ENCODE assay signal across 8 cellular contexts in the genomic region with DNA sequence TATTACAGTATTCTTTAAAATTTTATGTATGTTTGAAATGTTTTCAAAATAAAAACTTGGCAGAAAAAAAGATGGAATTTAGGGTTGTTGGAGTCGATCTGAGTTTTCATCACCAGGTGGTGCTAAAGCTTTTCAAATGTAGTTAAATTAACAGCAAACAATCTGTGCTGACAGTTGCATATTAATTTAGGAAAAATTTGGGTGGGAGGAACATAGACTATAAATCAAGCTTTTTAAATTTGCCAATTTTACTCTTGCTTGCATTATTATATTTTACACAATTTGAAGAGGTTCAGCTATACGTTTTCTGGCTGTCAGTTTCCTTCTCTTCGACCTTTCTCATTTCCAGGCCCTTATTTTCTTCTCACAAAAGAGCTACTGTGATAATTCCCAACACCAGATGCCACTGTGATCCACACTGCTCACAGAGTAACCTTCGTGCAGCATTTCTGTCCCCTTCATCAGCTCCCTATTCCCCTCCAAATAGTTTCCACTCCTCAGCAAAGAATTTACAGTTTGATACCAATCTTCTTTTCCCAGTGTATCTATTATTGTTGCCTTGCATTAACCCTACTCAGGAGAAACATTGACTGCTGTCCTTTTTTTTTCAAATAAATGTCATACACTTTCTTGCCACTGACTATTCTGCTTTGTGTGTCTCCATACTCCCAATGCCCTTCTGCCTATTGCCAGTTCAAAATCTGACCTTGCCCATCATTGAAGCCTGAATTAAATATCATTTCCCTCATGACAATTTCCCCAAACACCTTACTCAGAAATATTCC. TPM values are rescaled to one million over a fixed set of nuclear protein-coding genes. Genes with fewer than 3 reads are reported as not detected.
A peak's percentile ranks its signal among the peaks of the same experiment; 100 is the strongest.
DNase-seq lines count a peak whose midpoint lies in the region; ATAC-seq, FAIRE-seq and TF ChIP-seq lines count a peak whose summit lies in the region.

No MANE protein-coding gene starts in this region.

- no peak overlapping the region for H2BK120ac ChIP-seq in neuronal stem cell (ENCODE audit: low read depth, low read length)

- H4K20me1 ChIP-seq in OCI-LY3 (ENCODE audit: insufficient read depth, low read length) = no peaks in the 10 kb centered on the region
- no peaks in the 10 kb centered on the region for H4K20me1 ChIP-seq in endothelial cell of umbilical vein (replicated peaks; ENCODE audit: control insufficient read depth, extremely low read depth, insufficient read depth, low read length)

- dilution Hi-C loops in endothelial cell of umbilical vein (cut with MboI; ENCODE audit: extremely low pct_ligation_motif_present, low sequenced_read_pairs) = no loop called here

- POLR2A ChIA-PET in endothelial cell of umbilical vein (lab: Charles Lee) = no interaction called here

- TF ChIP-seq POLR2A in endothelial cell of umbilical vein (IDR thresholded peaks at IDR 0.05; ENCODE audit: low read depth, low read length) = no peak

- H3K79me2 ChIP-seq in OCI-LY3 (ENCODE audit: low read length) = no peaks in the 10 kb centered on the region
- no peaks in the 10 kb centered on the region for H3K79me2 ChIP-seq in endothelial cell of umbilical vein (ENCODE audit: control insufficient read depth, insufficient read depth, low read length)

- TF ChIP-seq CTCF in OCI-LY3 (IDR thresholded peaks at IDR 0.05; ENCODE audit: low read depth, low read length) = peak; percentile 81
- peak; percentile 37 to 40 for TF ChIP-seq CTCF in endothelial cell of umbilical vein (IDR thresholded peaks at IDR 0.05; ENCODE audit: extremely low read depth in 1 of 2, insufficient read depth in 1 of 2, low read depth in 1 of 2, low read length in 2 of 2)

- no peak overlapping the region for H2BK12ac ChIP-seq in neuronal stem cell (ENCODE audit: low read length)

- no peak overlapping the region for H4K91ac ChIP-seq in neuronal stem cell (ENCODE audit: low read depth, low read length, poor library complexity)

- H3K18ac ChIP-seq in neuronal stem cell (ENCODE audit: low read length) = no peak overlapping the region

- no TSS peak for BruUV-seq in endothelial cell of umbilical vein (replicated peaks; lab: Mats Ljungman, UMichigan)

- H3K9me3 ChIP-seq in OCI-LY3 (ENCODE audit: insufficient read depth, low read length) (no peaks in the 10 kb centered on the region), endothelial cell of umbilical vein (replicated peaks; ENCODE audit: control insufficient read depth, insufficient read depth, low read length) (no peaks in the 10 kb centered on the region), neuronal stem cell (replicated peaks in 1 of 2; ENCODE audit: control insufficient read depth in 2 of 2, insufficient read depth in 1 of 2, low read depth in 1 of 2, low read length in 2 of 2) (no peaks in the 10 kb centered on the region)

- no peak overlapping the region for H3K9ac ChIP-seq in OCI-LY3 (ENCODE audit: low read length)
- H3K9ac ChIP-seq in endothelial cell of umbilical vein (replicated peaks; ENCODE audit: extremely low read depth, insufficient read depth, low read length) = no peak overlapping the region
- no peak overlapping the region for H3K9ac ChIP-seq in neuronal stem cell (ENCODE audit: low read depth, low read length, poor library complexity)

- H3K4me1 ChIP-seq in OCI-LY3 (ENCODE audit: low read length) (peaks cover 7% of the 10 kb centered on the region), endothelial cell of umbilical vein (ENCODE audit: control insufficient read depth, extremely low read depth, insufficient read depth, low read length) (no peaks in the 10 kb centered on the region), neuronal stem cell (ENCODE audit: control insufficient read depth in 2 of 2, insufficient read depth in 1 of 2, low read depth in 1 of 2, low read length in 2 of 2) (no peaks in the 10 kb centered on the region)

- H3K4me2 ChIP-seq in OCI-LY3 (ENCODE audit: low read length) (no peak overlapping the region), endothelial cell of umbilical vein (ENCODE audit: insufficient read depth, low read length) (no peak overlapping the region), neuronal stem cell (ENCODE audit: insufficient read depth, low read length, poor library complexity, severe bottlenecking) (no peak overlapping the region)

- WGBS in neuronal stem cell (ENCODE audit: extremely low coverage in 2 of 2, insufficient read length in 2 of 2, insufficient replicate concordance in 1 of 2), 2 donors = no CpG with 5 or more reads among the region's 4 CpGs

- no peaks in the 10 kb centered on the region for H3K79me1 ChIP-seq in neuronal stem cell (ENCODE audit: low read depth, low read length)

- no peak overlapping the region for H2BK5ac ChIP-seq in neuronal stem cell (ENCODE audit: low read length)

- H2BK15ac ChIP-seq in neuronal stem cell (ENCODE audit: low read length) = no peak overlapping the region

- peak overlapping the region; percentile 76; the same call in 1 of the 2 replicates for H2AFZ ChIP-seq in OCI-LY3 (ENCODE audit: low read depth, low read length)
- H2AFZ ChIP-seq in endothelial cell of umbilical vein (ENCODE audit: low read depth, low read length) = no peak overlapping the region
- H2AFZ ChIP-seq in neuronal stem cell (ENCODE audit: low read length) = peak overlapping the region; percentile 30

- peak; percentile 63 for FAIRE-seq in endothelial cell of umbilical vein (lab: Jason Lieb, UNC)

- H3K27ac ChIP-seq in OCI-LY3 (ENCODE audit: low read length) (no peak overlapping the region), endothelial cell of umbilical vein (ENCODE audit: insufficient read depth, low read depth, low read length) (no peak overlapping the region), neuronal stem cell (replicated peaks; ENCODE audit: low read length) (no peak overlapping the region)

- H3K36me3 ChIP-seq in OCI-LY3 (replicated peaks; ENCODE audit: low read depth, low read length) (no peaks in the 10 kb centered on the region), endothelial cell of umbilical vein (ENCODE audit: control insufficient read depth in 2 of 2, extremely low read depth in 1 of 2, insufficient read depth in 2 of 2, low read length in 2 of 2) (no peaks in the 10 kb centered on the region), neuronal stem cell (replicated peaks in 1 of 2; ENCODE audit: control insufficient read depth in 2 of 2, insufficient read depth in 2 of 2, low read length in 2 of 2) (no peaks in the 10 kb centered on the region)

- H3K9me1 ChIP-seq in endothelial cell of umbilical vein (replicated peaks; ENCODE audit: control insufficient read depth, extremely low read depth, insufficient read depth, low read length) = no peaks in the 10 kb centered on the region

- H3K14ac ChIP-seq in neuronal stem cell (ENCODE audit: low read length) = no peak overlapping the region

- intact Hi-C loops in endothelial cell of umbilical vein (cut with micrococcal nuclease) = loop anchor here (1.0 to 10.0 kb wide), 4 partner anchors 87 to 605 kb away; a partner anchor contains a TSS

- no peak overlapping the region for H3K4ac ChIP-seq in neuronal stem cell (ENCODE audit: low read length)

- ATAC-seq in GM18868 (IDR thresholded peaks at IDR 0.05; ENCODE audit: unreplicated experiment) = no peak

- CTCF ChIA-PET in endothelial cell of umbilical vein (lab: Charles Lee) = interaction anchor here (0.6 to 1.7 kb wide), 60 partner anchors 9 to 1706 kb away, joined by 3 to 15 read pairs (median 4); a partner anchor contains a TSS

- DNase-seq in AML-193 (lab: John Stamatoyannopoulos, UW) (peak; percentile 20 to 33), H4 (ENCODE audit: low spot score) (peak; percentile 30), endothelial cell of umbilical vein (ENCODE audit: low read depth, low spot score) (peak; percentile 65), neuronal stem cell (ENCODE audit: low spot score) (peak; percentile 17)
- DNase-seq in stimulated activated naive CD4-positive, alpha-beta T cell treated with Interleukin-2 at 50 U/mL for 16 hours (lab: John Stamatoyannopoulos, UW) = no peak
- DNase-seq in activated CD4-positive, CD25-positive, alpha-beta regulatory T cell treated with anti-CD3 and anti-CD28 coated beads, Interleukin-2, amount 50 U/mL, for 72 hours = no peak

- H3K27me3 ChIP-seq in OCI-LY3 (ENCODE audit: low read depth, low read length) (no peaks in the 10 kb centered on the region; the same call in 1 of the 2 replicates), endothelial cell of umbilical vein (ENCODE audit: control insufficient read depth in 2 of 2, insufficient read depth in 2 of 2, low read length in 2 of 2) (peaks cover 0 to 2% of the 10 kb centered on the region in 2 experiments), neuronal stem cell (ENCODE audit: control insufficient read depth in 3 of 3, insufficient read depth in 3 of 3, low read depth in 1 of 3, low read length in 3 of 3) (no peaks in the 10 kb centered on the region)

- H4K8ac ChIP-seq in neuronal stem cell (ENCODE audit: low read depth, low read length) = no peak overlapping the region

- H3K4me3 ChIP-seq in OCI-LY3 (ENCODE audit: low read length) (no peak overlapping the region), endothelial cell of umbilical vein (replicated peaks in 1 of 3; ENCODE audit: insufficient read depth in 1 of 3, low read depth in 1 of 3, low read length in 3 of 3) (no peak overlapping the region), neuronal stem cell (ENCODE audit: low read length in 2 of 2) (no peak overlapping the region)

- H3K23ac ChIP-seq in neuronal stem cell (ENCODE audit: low read depth, low read length, poor library complexity) = no peak overlapping the region

- H2AK5ac ChIP-seq in neuronal stem cell (ENCODE audit: low read depth, low read length) = no peak overlapping the region

TF ChIP-seq in endothelial cell of umbilical vein, 7 proteins besides CTCF, POLR2A, EP300 and RAD21 (continues in another document):
- TF ChIP-seq POLR2AphosphoS5 (IDR thresholded peaks at IDR 0.05; ENCODE audit: insufficient read depth, low read depth, low read length) = no peak
- TF ChIP-seq JUN (IDR thresholded peaks at IDR 0.05; ENCODE audit: borderline replicate concordance, insufficient read depth, insufficient read length, low read depth) = no peak
- TF ChIP-seq MYC (IDR thresholded peaks at IDR 0.05; ENCODE audit: low read depth, low read length) = no peak
- no peak for TF ChIP-seq EZH2 (IDR thresholded peaks at IDR 0.05; ENCODE audit: borderline replicate concordance, low read depth, low read length, severe bottlenecking)
- TF ChIP-seq GATA2 (IDR thresholded peaks at IDR 0.05; ENCODE audit: insufficient read depth, insufficient read length, low read depth, low read length) = no peak

RNA-seq across cellular contexts. Expression of a gene that starts 53.4 kb away (rescaled TPM):
- total RNA-seq in H4 (2014; rRNA removed; shearing (Covaris generic)) = 15.4 and 17.0 TPM in 2 replicates
- 10.9 and 12.3 TPM in 2 replicates for total RNA-seq in endothelial cell of umbilical vein
- polyA plus RNA-seq in endothelial cell of umbilical vein = 1.8 and 3.7 TPM in 2 replicates
- polyA plus RNA-seq in endothelial cell of umbilical vein (2011; cell fraction: cytosol; rRNA removed) = 3.3 and 4.9 TPM in 2 replicates
- polyA plus RNA-seq in endothelial cell of umbilical vein (2011; cell fraction: nucleus; rRNA removed) = 1.1 and 2.0 TPM in 2 replicates
- polyA plus RNA-seq in endothelial cell of umbilical vein (2012) = 7.6 and 13.2 TPM in 2 replicates
- polyA minus RNA-seq in endothelial cell of umbilical vein = 2.5 and 3.8 TPM in 2 replicates
- 4.3 TPM for polyA minus RNA-seq in endothelial cell of umbilical vein (2011; cell fraction: cytosol; rRNA and poly(A)+ RNA removed)
- 1.3 and 2.4 TPM in 2 replicates for polyA minus RNA-seq in endothelial cell of umbilical vein (2011; cell fraction: nucleus; rRNA and poly(A)+ RNA removed)
- polyA plus RNA-seq in neuronal stem cell (2013, experiment 1 of 2) = 3.1 TPM
- 3.1 TPM for polyA plus RNA-seq in neuronal stem cell (2013, experiment 2 of 2)

Comparison
In these comparisons a context has a peak if more than half of its experiments do, and no peak if none do; other contexts are left out.
1. DNase-seq: peak in AML-193 (2 of 2), H4 (single experiment), endothelial cell of umbilical vein (single experiment) and neuronal stem cell (single experiment); none in stimulated activated naive CD4-positive, alpha-beta T cell treated with Interleukin-2 at 50 U/mL for 16 hours (single experiment) and activated CD4-positive, CD25-positive, alpha-beta regulatory T cell treated with anti-CD3 and anti-CD28 coated beads, Interleukin-2, amount 50 U/mL, for 72 hours (single experiment).